17 cellular contexts compared by ENCODE assay signal in genomic region chr12:40829738-40830144, GRCh38.
A peak's percentile ranks its signal among the peaks of the same experiment; 100 is the strongest.
DNase-seq lines count a peak whose midpoint lies in the region; ATAC-seq, FAIRE-seq and TF ChIP-seq lines count a peak whose summit lies in the region.
"Had no signal": no experiment of that assay in that cellular context is flagged by ENCODE, and none has a peak within 500 bp of the region (broad histone marks: within the 10 kb centered on the region; RNA-seq: fewer than 3 reads in every experiment).

No MANE protein-coding gene starts in this region.

- no TSS peak for BruUV-seq in Calu3 (replicated peaks; lab: Mats Ljungman, UMichigan)

- no peak overlapping the region for H3K4me3 Mint-ChIP-seq in Calu3 (ENCODE audit: low read depth, unreplicated experiment)
- H3K4me3 Mint-ChIP-seq in activated CD8-positive, alpha-beta T cell treated with anti-CD3 and anti-CD28 coated beads for 36 hours = no peak overlapping the region
- no peak overlapping the region for H3K4me3 Mint-ChIP-seq in effector memory CD8-positive, alpha-beta T cell
- H3K4me3 Mint-ChIP-seq: activated T-helper 1 cell treated with anti-CD3 and anti-CD28 coated beads, Interleukin-12 subunit alpha, Interleukin-12 subunit beta, Interleukin-2, Interleukin-4 antibody, amounts not matched to agents 30 ng/mL and 10 ng/mL and 1 ng/mL, durations not matched to agents 14 hours and 24 hours and 36 hours had no signal

- no peak for ATAC-seq in activated CD8-positive, alpha-beta T cell treated with anti-CD3 and anti-CD28 coated beads for 36 hours
- no peak for ATAC-seq in effector memory CD8-positive, alpha-beta T cell (replicated peaks)
- ATAC-seq: Right ventricle myocardium inferior had no signal

- FAIRE-seq in GM12891 (lab: Jason Lieb, UNC) = no peak
- FAIRE-seq: D721Med had no signal

- no peak for TF ChIP-seq POLR2A in GM12891 (IDR thresholded peaks at IDR 0.05; ENCODE audit: low read depth, low read length)

- POLR2A ChIA-PET in activated CD8-positive, alpha-beta T cell treated with anti-CD3 and anti-CD28 coated beads for 36 hours (lab: Charles Lee) = no interaction called here

- DNase-seq in Calu3 = no peak
- DNase-seq in HT-29 (ENCODE audit: low spot score) = peak; percentile 31
- peak; percentile 66 for DNase-seq in cerebellar cortex (ENCODE audit: low spot score)
- peak; percentile 49 for DNase-seq in kidney glomerular epithelial cell (lab: John Stamatoyannopoulos, UW)
- no peak for DNase-seq in activated CD8-positive, alpha-beta T cell treated with anti-CD3 and anti-CD28 coated beads for 36 hours
- DNase-seq in effector memory CD8-positive, alpha-beta T cell = no peak
- DNase-seq in GM12891 (ENCODE audit: insufficient read length, low spot score) = no peak
- no peak for DNase-seq in ecto neural progenitor cell (ENCODE audit: low spot score)
- DNase-seq: AML-193; GF-D8; left ventricle myocardium inferior; NCI-H1092 treated with DMSO at 0.1 percent for 48 hours; stimulated activated CD4-positive, alpha-beta T cell treated with anti-CD3 and anti-CD28 coated beads, Interleukin-4, amount 100 ng/mL, for 24 hours; stimulated activated CD8-positive, alpha-beta memory T cell treated with anti-CD3 and anti-CD28 coated beads, Interleukin-4, amount 100 ng/mL, for 48 hours had no signal

- H3K4me1 Mint-ChIP-seq in Calu3 (ENCODE audit: low read depth, unreplicated experiment) = peaks cover 8% of the 10 kb centered on the region
- H3K4me1 Mint-ChIP-seq in activated CD8-positive, alpha-beta T cell treated with anti-CD3 and anti-CD28 coated beads for 36 hours (ENCODE audit: low read depth) = no peaks in the 10 kb centered on the region
- no peaks in the 10 kb centered on the region for H3K4me1 Mint-ChIP-seq in effector memory CD8-positive, alpha-beta T cell (ENCODE audit: low read depth in 2 of 2)

- peak overlapping the region; percentile 12 for H3K27ac Mint-ChIP-seq in Calu3 (ENCODE audit: unreplicated experiment)
- H3K27ac Mint-ChIP-seq in activated CD8-positive, alpha-beta T cell treated with anti-CD3 and anti-CD28 coated beads for 36 hours = no peak overlapping the region
- H3K27ac Mint-ChIP-seq in effector memory CD8-positive, alpha-beta T cell = no peak overlapping the region
- H3K27ac Mint-ChIP-seq: activated T-helper 1 cell treated with anti-CD3 and anti-CD28 coated beads, Interleukin-12 subunit alpha, Interleukin-12 subunit beta, Interleukin-2, Interleukin-4 antibody, amounts not matched to agents 30 ng/mL and 10 ng/mL and 1 ng/mL, durations not matched to agents 14 hours and 24 hours and 36 hours had no signal

- intact Hi-C loops in Calu3 (cut with micrococcal nuclease; ENCODE audit: unreplicated experiment) = no loop called here
- intact Hi-C loops in activated CD8-positive, alpha-beta T cell treated with anti-CD3 and anti-CD28 coated beads for 36 hours (cut with micrococcal nuclease) = no loop called here

- TF ChIP-seq CTCF in Calu3 (IDR thresholded peaks at IDR 0.05; ENCODE audit: unreplicated experiment) = no peak
- no peak for TF ChIP-seq CTCF in activated CD8-positive, alpha-beta T cell treated with anti-CD3 and anti-CD28 coated beads for 36 hours (IDR thresholded peaks at IDR 0.05)

- H3K9me3 Mint-ChIP-seq in Calu3 (ENCODE audit: low read depth, unreplicated experiment) = no peaks in the 10 kb centered on the region
- H3K9me3 Mint-ChIP-seq in activated CD8-positive, alpha-beta T cell treated with anti-CD3 and anti-CD28 coated beads for 36 hours = no peaks in the 10 kb centered on the region
- peaks cover 5 to 9% of the 10 kb centered on the region in 2 donors for H3K9me3 Mint-ChIP-seq in effector memory CD8-positive, alpha-beta T cell
- H3K9me3 Mint-ChIP-seq: activated T-helper 1 cell treated with anti-CD3 and anti-CD28 coated beads, Interleukin-12 subunit alpha, Interleukin-12 subunit beta, Interleukin-2, Interleukin-4 antibody, amounts not matched to agents 30 ng/mL and 10 ng/mL and 1 ng/mL, durations not matched to agents 14 hours and 24 hours and 36 hours had no signal

- no peaks in the 10 kb centered on the region for H3K27me3 Mint-ChIP-seq in Calu3 (ENCODE audit: unreplicated experiment)
- H3K27me3 Mint-ChIP-seq in activated CD8-positive, alpha-beta T cell treated with anti-CD3 and anti-CD28 coated beads for 36 hours = no peaks in the 10 kb centered on the region
- no peaks in the 10 kb centered on the region for H3K27me3 Mint-ChIP-seq in effector memory CD8-positive, alpha-beta T cell

- H3K36me3 Mint-ChIP-seq in Calu3 (ENCODE audit: insufficient read depth, unreplicated experiment) = no peaks in the 10 kb centered on the region
- no peaks in the 10 kb centered on the region for H3K36me3 Mint-ChIP-seq in activated CD8-positive, alpha-beta T cell treated with anti-CD3 and anti-CD28 coated beads for 36 hours (ENCODE audit: low read depth)
- no peaks in the 10 kb centered on the region for H3K36me3 Mint-ChIP-seq in effector memory CD8-positive, alpha-beta T cell (ENCODE audit: insufficient read depth)

- CTCF ChIA-PET in Calu3 (lab: Charles Lee) = no interaction called here
- CTCF ChIA-PET in activated CD8-positive, alpha-beta T cell treated with anti-CD3 and anti-CD28 coated beads for 36 hours (lab: Charles Lee) = no interaction called here

TF ChIP-seq in GM12891, 5 proteins besides CTCF, POLR2A, EP300 and RAD21:
- TF ChIP-seq POU2F2 (IDR thresholded peaks at IDR 0.05; ENCODE audit: low read depth, low read length) (no peak), POLR2AphosphoS5 (IDR thresholded peaks at IDR 0.05; ENCODE audit: low read depth, low read length) (no peak), SPI1 (IDR thresholded peaks at IDR 0.05; ENCODE audit: low read depth, low read length) (no peak), TAF1 (IDR thresholded peaks at IDR 0.05; ENCODE audit: low read depth, low read length) (no peak), PAX5 (IDR thresholded peaks at IDR 0.05; ENCODE audit: insufficient read depth, low read length, severe bottlenecking) (no peak)

Comparison
In these comparisons a context has a peak if more than half of its experiments do, and no peak if none do; other contexts are left out.
1. DNase-seq: peak in HT-29 (single experiment), cerebellar cortex (single experiment) and kidney glomerular epithelial cell (single experiment); none in Calu3 (single experiment), activated CD8-positive, alpha-beta T cell treated with anti-CD3 and anti-CD28 coated beads for 36 hours (single experiment), effector memory CD8-positive, alpha-beta T cell (0 of 3), GM12891 (single experiment) and ecto neural progenitor cell (single experiment).